ENCODE assay signal across 8 cellular contexts in the genomic region with DNA sequence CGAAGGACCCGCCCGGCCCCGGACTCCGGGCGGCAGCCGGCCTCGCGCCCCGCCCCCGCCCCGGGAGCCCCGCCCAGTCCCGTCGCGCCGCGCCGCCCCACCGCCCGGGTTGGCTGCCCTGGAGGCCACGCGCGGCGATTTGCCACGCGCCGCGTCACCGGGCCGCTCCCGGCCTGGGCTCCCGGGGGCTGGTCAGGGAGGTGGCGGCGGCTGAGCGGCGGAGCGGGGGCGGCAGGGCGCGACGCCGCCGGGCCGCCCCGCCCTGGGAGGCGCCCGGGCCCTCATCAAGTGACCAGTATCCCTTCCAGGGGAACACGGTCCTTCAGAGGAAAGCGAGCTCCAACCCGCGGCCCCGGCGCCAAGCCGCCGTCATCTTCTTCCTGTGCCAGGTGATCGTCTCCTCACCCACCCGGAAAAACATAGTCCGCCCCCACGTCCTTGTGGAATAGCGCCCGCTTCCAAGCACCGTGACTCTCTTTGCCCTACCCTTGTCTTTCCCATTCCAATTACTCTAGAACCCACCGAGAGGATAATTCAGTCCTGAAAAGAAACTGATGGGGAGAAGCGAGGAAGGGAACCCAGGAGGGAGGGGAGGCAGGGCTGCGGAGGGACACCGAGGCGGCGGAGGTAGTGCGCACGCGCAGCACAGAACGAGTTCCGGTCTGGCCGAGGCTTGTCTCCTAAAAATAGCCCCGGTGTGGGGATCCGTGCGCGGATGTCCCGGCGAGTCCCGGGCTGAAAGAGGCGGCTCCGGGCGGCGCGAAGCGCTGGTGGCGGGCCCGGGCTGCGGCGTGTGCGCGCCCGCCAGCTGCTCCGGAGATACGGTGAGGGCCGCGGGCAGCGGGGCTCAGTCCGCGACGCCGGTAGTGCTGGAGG. TPM values are rescaled to one million over a fixed set of nuclear protein-coding genes. Genes with fewer than 3 reads are reported as not detected.
DNase-seq lines count a peak whose midpoint lies in the region; ATAC-seq and TF ChIP-seq lines count a peak whose summit lies in the region.

MEF2A (plus strand) TSS at position 704 of the 876 bp plus-strand sequence. CDS start 67,136 bp downstream, outside the sequence.

- CTCF ChIA-PET in RWPE1 (lab: Yijun Ruan, JAX): interaction anchor here (1.2 to 2.5 kb wide), 2 partner anchors 154 to 156 kb away, joined by 3 to 10 read pairs; no protein-coding TSS in a partner anchor
- CTCF ChIA-PET in naive thymus-derived CD4-positive, alpha-beta T cell (lab: Charles Lee): interaction anchor here (1.3 kb wide), 1 partner anchor 18 kb away, joined by 3 read pairs; no protein-coding TSS in a partner anchor

- H3K9ac ChIP-seq in Karpas-422 (ENCODE audit: low read length): peak within 1 kb of the TSS; percentile 92

- H4K20me1 ChIP-seq in Karpas-422 (ENCODE audit: insufficient read depth, low read depth, low read length): peaks cover 21% of the 10 kb centered on the region

- H3K27me3 Mint-ChIP-seq in activated T-helper 17 cell treated with anti-CD3 and anti-CD28 coated beads, Interleukin-2, amount 50 U/mL, for 72 hours: no peaks in the 10 kb centered on the region
- H3K27me3 Mint-ChIP-seq in naive thymus-derived CD4-positive, alpha-beta T cell: peaks cover 0 to 5% (median 0%) of the 10 kb centered on the region in 5 donors
- no peaks in the 10 kb centered on the region for H3K27me3 Mint-ChIP-seq in stimulated activated memory B cell treated with anti-CD40 and anti-IgM and Interleukin-4, amounts not matched to agents 10 μg/mL and 1 μg/mL and 100 μg/mL, for 72 hours

- H3K4me2 ChIP-seq in Karpas-422 (ENCODE audit: low read depth, low read length, poor library complexity, severe bottlenecking): peak within 1 kb of the TSS; percentile 81

- H3K9me3 Mint-ChIP-seq in activated T-helper 17 cell treated with anti-CD3 and anti-CD28 coated beads, Interleukin-2, amount 50 U/mL, for 72 hours: no peaks in the 10 kb centered on the region
- peaks cover 0 to 3% (median 0%) of the 10 kb centered on the region in 11 donors for H3K9me3 Mint-ChIP-seq in naive thymus-derived CD4-positive, alpha-beta T cell
- no peaks in the 10 kb centered on the region for H3K9me3 Mint-ChIP-seq in stimulated activated memory B cell treated with anti-CD40 and anti-IgM and Interleukin-4, amounts not matched to agents 10 μg/mL and 1 μg/mL and 100 μg/mL, for 72 hours

- H3K9me2 ChIP-seq in Karpas-422 (replicated peaks; ENCODE audit: insufficient read depth, low read length): no peaks in the 10 kb centered on the region

- H3K36me3 Mint-ChIP-seq in activated T-helper 17 cell treated with anti-CD3 and anti-CD28 coated beads, Interleukin-2, amount 50 U/mL, for 72 hours (ENCODE audit: low read depth): peaks cover 10% of the 10 kb centered on the region
- no peaks in the 10 kb centered on the region for H3K36me3 Mint-ChIP-seq in naive thymus-derived CD4-positive, alpha-beta T cell
- H3K36me3 Mint-ChIP-seq in stimulated activated memory B cell treated with anti-CD40 and anti-IgM and Interleukin-4, amounts not matched to agents 10 μg/mL and 1 μg/mL and 100 μg/mL, for 72 hours: no peaks in the 10 kb centered on the region

- H3K27ac ChIP-seq in Karpas-422 (ENCODE audit: low read length) (peak within 1 kb of the TSS; percentile 75), RWPE1 (peak within 1 kb of the TSS; percentile 96)
- peak within 1 kb of the TSS; percentile 81 for H3K27ac ChIP-seq in naive thymus-derived CD4-positive, alpha-beta T cell (ENCODE audit: low read depth, low read length)

- no peaks in the 10 kb centered on the region for H3K9me3 ChIP-seq in Karpas-422 (ENCODE audit: low read length)
- no peaks in the 10 kb centered on the region for H3K9me3 ChIP-seq in naive thymus-derived CD4-positive, alpha-beta T cell (ENCODE audit: control insufficient read depth in 2 of 3, low read length in 3 of 3)

- peak; percentile 45 for DNase-seq in DMS79 treated with DMSO at 0.1 percent for 48 hours (lab: John Stamatoyannopoulos, UW)
- DNase-seq in Karpas-422: peak; percentile 98
- peak; percentile 97 for DNase-seq in RWPE1 (ENCODE audit: low spot score)
- DNase-seq in fibroblast of mammary gland (ENCODE audit: low read depth): peak; percentile 92
- peak; percentile 86 to 94 (median 91) for DNase-seq in naive thymus-derived CD4-positive, alpha-beta T cell

- H3K4me1 Mint-ChIP-seq in activated T-helper 17 cell treated with anti-CD3 and anti-CD28 coated beads, Interleukin-2, amount 50 U/mL, for 72 hours: peaks cover 6% of the 10 kb centered on the region
- H3K4me1 Mint-ChIP-seq in naive thymus-derived CD4-positive, alpha-beta T cell: peaks cover 32 to 62% (median 55%) of the 10 kb centered on the region in 7 donors
- H3K4me1 Mint-ChIP-seq in stimulated activated memory B cell treated with anti-CD40 and anti-IgM and Interleukin-4, amounts not matched to agents 10 μg/mL and 1 μg/mL and 100 μg/mL, for 72 hours: peaks cover 50% of the 10 kb centered on the region

- TF ChIP-seq CTCF in RWPE1 (conservative IDR thresholded peaks at IDR 0.05; ENCODE audit: low read depth): no peak
- no peak for TF ChIP-seq CTCF in fibroblast of mammary gland (conservative IDR thresholded peaks at IDR 0.05; ENCODE audit: control insufficient read depth, insufficient read depth, low read depth, low read length)

- H3K79me2 ChIP-seq in Karpas-422 (ENCODE audit: low read length): peaks cover 42% of the 10 kb centered on the region

- peak within 1 kb of the TSS; percentile 56; the same call in 1 of the 2 replicates for H2AFZ ChIP-seq in Karpas-422 (ENCODE audit: low read length)

- peak within 1 kb of the TSS; percentile 87 for H3K4me3 Mint-ChIP-seq in activated T-helper 17 cell treated with anti-CD3 and anti-CD28 coated beads, Interleukin-2, amount 50 U/mL, for 72 hours
- peak within 1 kb of the TSS; percentile 96 to 100 (median 98) for H3K4me3 Mint-ChIP-seq in naive thymus-derived CD4-positive, alpha-beta T cell
- peak within 1 kb of the TSS; percentile 96 for H3K4me3 Mint-ChIP-seq in stimulated activated memory B cell treated with anti-CD40 and anti-IgM and Interleukin-4, amounts not matched to agents 10 μg/mL and 1 μg/mL and 100 μg/mL, for 72 hours

- peak within 1 kb of the TSS; percentile 96 for H3K27ac Mint-ChIP-seq in activated T-helper 17 cell treated with anti-CD3 and anti-CD28 coated beads, Interleukin-2, amount 50 U/mL, for 72 hours
- peak within 1 kb of the TSS; percentile 93 to 99 (median 97) for H3K27ac Mint-ChIP-seq in naive thymus-derived CD4-positive, alpha-beta T cell
- H3K27ac Mint-ChIP-seq in stimulated activated memory B cell treated with anti-CD40 and anti-IgM and Interleukin-4, amounts not matched to agents 10 μg/mL and 1 μg/mL and 100 μg/mL, for 72 hours: peak within 1 kb of the TSS; percentile 89

- peaks cover 4% of the 10 kb centered on the region; the same call in 1 of the 2 replicates for H3K36me3 ChIP-seq in Karpas-422 (ENCODE audit: insufficient read depth, low read length)
- H3K36me3 ChIP-seq in naive thymus-derived CD4-positive, alpha-beta T cell (ENCODE audit: control insufficient read depth in 2 of 3, insufficient read depth in 3 of 3, low read length in 3 of 3): no peaks in the 10 kb centered on the region

- peak within 1 kb of the TSS; percentile 69 for H3K4me3 ChIP-seq in Karpas-422 (ENCODE audit: low read length)
- peak within 1 kb of the TSS; percentile 87 for H3K4me3 ChIP-seq in fibroblast of mammary gland (ENCODE audit: control insufficient read depth, low read depth, low read length)
- peak within 1 kb of the TSS; percentile 100 for H3K4me3 ChIP-seq in naive thymus-derived CD4-positive, alpha-beta T cell (ENCODE audit: low read length)

- H3K4me1 ChIP-seq in Karpas-422 (ENCODE audit: low read length): peaks cover 51% of the 10 kb centered on the region
- H3K4me1 ChIP-seq in naive thymus-derived CD4-positive, alpha-beta T cell (ENCODE audit: control insufficient read depth in 2 of 2, insufficient read depth in 2 of 2, low read length in 2 of 2): peaks cover 8 to 24% of the 10 kb centered on the region in 2 donors

- intact Hi-C loops in naive thymus-derived CD4-positive, alpha-beta T cell (cut with micrococcal nuclease): loop anchor here (1.0 to 10.0 kb wide), 19 partner anchors 19 to 1032 kb away; partner anchors contain the start of genes LRRC28 (in 2 of the 2), LYSMD4 (in 2 of the 2), ADAMTS17 (in 1 of the 2) and IGF1R (in 1 of the 2)

- POLR2A ChIA-PET in RWPE1 (lab: Yijun Ruan, JAX; ENCODE audit: low non-redundant PET): interaction anchor here (0.6 to 0.7 kb wide), 2 partner anchors 140 to 155 kb away, joined by 3 to 5 read pairs; no protein-coding TSS in a partner anchor
- POLR2A ChIA-PET in naive thymus-derived CD4-positive, alpha-beta T cell (lab: Charles Lee): interaction anchor here (0.7 to 2.3 kb wide), 20 partner anchors 11 to 168 kb away, joined by 3 to 12 read pairs (median 4); partner anchors contain the start of gene LYSMD4

- H3K27me3 ChIP-seq in Karpas-422 (ENCODE audit: low read length): no peaks in the 10 kb centered on the region
- no peaks in the 10 kb centered on the region for H3K27me3 ChIP-seq in naive thymus-derived CD4-positive, alpha-beta T cell (ENCODE audit: control insufficient read depth in 2 of 2, insufficient read depth in 2 of 2, low read length in 2 of 2)

- peak; percentile 46 for ATAC-seq in GM21825 (IDR thresholded peaks at IDR 0.05; ENCODE audit: unreplicated experiment)
- peak; percentile 82 for ATAC-seq in activated T-helper 17 cell treated with anti-CD3 and anti-CD28 coated beads, Interleukin-2, amount 50 U/mL, for 72 hours (replicated peaks)
- peak; percentile 86 for ATAC-seq in naive thymus-derived CD4-positive, alpha-beta T cell
- peak; percentile 85 for ATAC-seq in stimulated activated memory B cell treated with anti-CD40 and anti-IgM and Interleukin-4, amounts not matched to agents 10 μg/mL and 1 μg/mL and 100 μg/mL, for 72 hours

RNA-seq across cellular contexts. Expression of gene MEF2A, which starts in this region (rescaled TPM):
- total RNA-seq in Karpas-422 (2014; rRNA removed; shearing (Covaris generic); ENCODE audit: low replicate concordance): 98.2 and 144 TPM in 2 replicates
- total RNA-seq in activated T-helper 17 cell treated with anti-CD3 and anti-CD28 coated beads, Interleukin-2, amount 50 U/mL, for 72 hours: 10 to 100 TPM; 15.7 to 18.3 TPM
- total RNA-seq in naive thymus-derived CD4-positive, alpha-beta T cell: 10 to 100 TPM; 24.2 to 42.8 (median 38.5) TPM
- polyA plus RNA-seq in naive thymus-derived CD4-positive, alpha-beta T cell: 10 to 100 TPM; 17.2 to 21.8 TPM

Comparison
In these comparisons a context has a peak if more than half of its experiments do, and no peak if none do; other contexts are left out.
1. Peak in every context shown above with its lines: DNase-seq, ATAC-seq, H3K4me3 ChIP-seq and H3K27ac ChIP-seq.
2. DNase-seq: peak in every context shown above with its lines; median percentile 98 in Karpas-422; 97 in RWPE1; 92 in fibroblast of mammary gland; 91 in naive thymus-derived CD4-positive, alpha-beta T cell; 45 in DMS79 treated with DMSO at 0.1 percent for 48 hours.